In genomic region chr4:109815151-109816081, GRCh38 we compare ENCODE assay signal across 1 cellular context.
TF ChIP-seq lines count a peak whose summit lies in the region.

GAR1 (plus strand) TSS chr4:109815762; CDS start chr4:109816165, 403 bp downstream.

TF ChIP-seq in K562, 482 proteins besides CTCF, POLR2A, EP300 and RAD21 (continued from another document and continues in another):
- no peak for TF ChIP-seq CTCFL (IDR thresholded peaks at IDR 0.05; ENCODE audit: borderline replicate concordance, insufficient read depth, low read depth, low read length, poor library complexity, severe bottlenecking)
- TF ChIP-seq BHLHE40 (IDR thresholded peaks at IDR 0.05; ENCODE audit: low read length): peak; percentile 81
- TF ChIP-seq MEF2A (IDR thresholded peaks at IDR 0.05; ENCODE audit: control insufficient read depth, low read depth, low read length): no peak
- TF ChIP-seq ZNF277 (CRISPR knock-in tag; IDR thresholded peaks at IDR 0.05; ENCODE audit: borderline replicate concordance): no peak
- TF ChIP-seq ZNF318 (IDR thresholded peaks at IDR 0.05; ENCODE audit: borderline replicate concordance in 1 of 2, low read depth in 1 of 2): 0 out of 4 replicates have a peak, but pooled peaks of 1 of the 2 experiments have one; percentile 20
- no peak for TF ChIP-seq RHOXF2B (CRISPR knock-in tag; conservative IDR thresholded peaks at IDR 0.05)
- TF ChIP-seq SIRT6 (IDR thresholded peaks at IDR 0.05; ENCODE audit: low read depth, low read length): no peak
- TF ChIP-seq POU5F1 (IDR thresholded peaks at IDR 0.05; ENCODE audit: borderline replicate concordance, low read depth, low read length, partially characterized antibody): no peak
- TF ChIP-seq PRDM10 (IDR thresholded peaks at IDR 0.05; ENCODE audit: partially characterized antibody): peak; percentile 19
- TF ChIP-seq NFE2L1 (tag; IDR thresholded peaks at IDR 0.05; ENCODE audit: borderline replicate concordance, low read depth): no peak
- no peak for TF ChIP-seq IRF2 (CRISPR knock-in tag; IDR thresholded peaks at IDR 0.05)
- no peak for TF ChIP-seq ZBTB49 (CRISPR knock-in tag; IDR thresholded peaks at IDR 0.05; ENCODE audit: borderline replicate concordance)
- TF ChIP-seq ZNF592 (IDR thresholded peaks at IDR 0.05): 0 out of 2 replicates have a peak, but pooled peaks have one; percentile 21
- TF ChIP-seq ZNF217 (CRISPR knock-in tag; IDR thresholded peaks at IDR 0.05): no peak
- TF ChIP-seq CSDE1 (IDR thresholded peaks at IDR 0.05): peak in 1 of 2 experiments; percentile 73; a peak in 1 of 4 replicates
- no peak for TF ChIP-seq ZBTB26 (CRISPR knock-in tag; IDR thresholded peaks at IDR 0.05)
- TF ChIP-seq HBP1 (CRISPR knock-in tag; IDR thresholded peaks at IDR 0.05): peak; percentile 39; the same call in 1 of the 2 replicates
- peak; percentile 90 for TF ChIP-seq DIDO1 (tag; IDR thresholded peaks at IDR 0.05; ENCODE audit: low read depth)
- TF ChIP-seq ZNF764 (CRISPR knock-in tag; IDR thresholded peaks at IDR 0.05; ENCODE audit: low read depth): no peak
